ENCODE assay signal across 1 cellular context in the genomic region with DNA sequence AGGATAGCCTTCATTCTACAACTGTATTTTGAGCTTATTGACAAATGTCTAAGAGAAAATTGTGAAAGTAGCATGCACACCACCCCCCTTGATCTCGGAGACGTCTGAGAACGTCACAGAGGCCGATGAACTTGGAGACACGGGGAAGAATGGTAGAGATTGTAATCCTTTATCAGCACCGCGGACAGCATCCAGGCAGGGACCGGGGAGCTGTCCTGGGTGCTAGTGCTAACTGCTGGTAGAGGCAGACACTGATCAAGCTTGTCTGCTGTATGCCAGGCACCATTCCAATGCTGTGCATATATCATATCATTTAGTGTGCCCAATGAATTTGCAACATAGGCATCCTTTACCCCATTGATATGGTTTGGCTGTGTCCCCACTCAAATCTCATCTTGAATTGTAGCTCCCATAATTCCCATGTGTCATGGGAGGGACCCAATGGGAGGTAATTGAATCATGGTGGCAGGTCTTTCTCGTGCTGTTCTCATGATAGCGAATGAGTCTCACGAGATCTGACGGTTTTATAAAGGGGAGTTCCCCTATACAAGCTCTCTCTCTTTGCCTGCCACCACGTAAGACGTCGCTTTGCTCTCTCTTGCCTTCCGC.
TF ChIP-seq lines count a peak whose summit lies in the region.

No MANE protein-coding gene starts in this region.

TF ChIP-seq in K562, 482 proteins besides CTCF, POLR2A, EP300 and RAD21 (continued from another document and continues in another):
- TF ChIP-seq, protein P1, sequence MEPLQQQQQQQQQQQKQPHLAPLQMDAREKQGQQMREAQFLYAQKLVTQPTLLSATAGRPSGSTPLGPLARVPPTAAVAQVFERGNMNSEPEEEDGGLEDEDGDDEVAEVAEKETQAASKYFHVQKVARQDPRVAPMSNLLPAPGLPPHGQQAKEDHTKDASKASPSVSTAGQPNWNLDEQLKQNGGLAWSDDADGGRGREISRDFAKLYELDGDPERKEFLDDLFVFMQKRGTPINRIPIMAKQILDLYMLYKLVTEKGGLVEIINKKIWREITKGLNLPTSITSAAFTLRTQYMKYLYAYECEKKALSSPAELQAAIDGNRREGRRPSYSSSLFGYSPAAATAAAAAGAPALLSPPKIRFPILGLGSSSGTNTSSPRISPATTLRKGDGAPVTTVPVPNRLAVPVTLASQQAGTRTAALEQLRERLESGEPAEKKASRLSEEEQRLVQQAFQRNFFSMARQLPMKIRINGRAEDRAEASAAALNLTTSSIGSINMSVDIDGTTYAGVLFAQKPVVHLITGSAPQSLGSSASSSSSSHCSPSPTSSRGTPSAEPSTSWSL (CRISPR knock-in tag; IDR thresholded peaks at IDR 0.05; ENCODE audit: borderline replicate concordance): no peak
- TF ChIP-seq, protein P2, sequence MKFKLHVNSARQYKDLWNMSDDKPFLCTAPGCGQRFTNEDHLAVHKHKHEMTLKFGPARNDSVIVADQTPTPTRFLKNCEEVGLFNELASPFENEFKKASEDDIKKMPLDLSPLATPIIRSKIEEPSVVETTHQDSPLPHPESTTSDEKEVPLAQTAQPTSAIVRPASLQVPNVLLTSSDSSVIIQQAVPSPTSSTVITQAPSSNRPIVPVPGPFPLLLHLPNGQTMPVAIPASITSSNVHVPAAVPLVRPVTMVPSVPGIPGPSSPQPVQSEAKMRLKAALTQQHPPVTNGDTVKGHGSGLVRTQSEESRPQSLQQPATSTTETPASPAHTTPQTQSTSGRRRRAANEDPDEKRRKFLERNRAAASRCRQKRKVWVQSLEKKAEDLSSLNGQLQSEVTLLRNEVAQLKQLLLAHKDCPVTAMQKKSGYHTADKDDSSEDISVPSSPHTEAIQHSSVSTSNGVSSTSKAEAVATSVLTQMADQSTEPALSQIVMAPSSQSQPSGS (CRISPR knock-in tag; IDR thresholded peaks at IDR 0.05): peak; percentile 97
- no peak for TF ChIP-seq BMI1 (IDR thresholded peaks at IDR 0.05; ENCODE audit: low read length)
- no peak for TF ChIP-seq DPF2 (IDR thresholded peaks at IDR 0.05)
- no peak for TF ChIP-seq RAD51 (IDR thresholded peaks at IDR 0.05; ENCODE audit: borderline replicate concordance, low read depth)
- no peak for TF ChIP-seq RHOXF2B (CRISPR knock-in tag; conservative IDR thresholded peaks at IDR 0.05)
- TF ChIP-seq TBP (optimal IDR thresholded peaks at IDR 0.05; ENCODE audit: low read depth, low read length): no peak
- peak; percentile 87 for TF ChIP-seq CXXC5 (CRISPR knock-in tag; IDR thresholded peaks at IDR 0.05)
- TF ChIP-seq BRD4 (IDR thresholded peaks at IDR 0.05): no peak
- TF ChIP-seq DACH1 (IDR thresholded peaks at IDR 0.05; ENCODE audit: partially characterized antibody): no peak
- TF ChIP-seq ZNF766 (CRISPR knock-in tag; conservative IDR thresholded peaks at IDR 0.05): peak; percentile 99
- TF ChIP-seq ZNF23 (CRISPR knock-in tag; IDR thresholded peaks at IDR 0.05): no peak
- TF ChIP-seq STAG1 (CRISPR knock-in tag; IDR thresholded peaks at IDR 0.05; ENCODE audit: borderline replicate concordance): peak; percentile 99
- TF ChIP-seq SOX6 (IDR thresholded peaks at IDR 0.05): no peak
- TF ChIP-seq CHD7 (IDR thresholded peaks at IDR 0.05; ENCODE audit: low read depth, low read length): no peak
- 0 out of 2 replicates have a peak, but pooled peaks have one; percentile 28 for TF ChIP-seq TEAD4 (IDR thresholded peaks at IDR 0.05; ENCODE audit: low read length)
- TF ChIP-seq TEAD4 (CRISPR knock-in tag; IDR thresholded peaks at IDR 0.05; ENCODE audit: borderline replicate concordance): peak; percentile 99
- no peak for TF ChIP-seq HEY1 (CRISPR knock-in tag; IDR thresholded peaks at IDR 0.05; ENCODE audit: borderline replicate concordance)
- TF ChIP-seq THRA (IDR thresholded peaks at IDR 0.05): no peak
- no peak for TF ChIP-seq MTA3 (IDR thresholded peaks at IDR 0.05; ENCODE audit: borderline replicate concordance)
- no peak for TF ChIP-seq ZSCAN29 (IDR thresholded peaks at IDR 0.05)
- TF ChIP-seq TBL1XR1 (IDR thresholded peaks at IDR 0.05; ENCODE audit: low read length in 2 of 2): no peak
- TF ChIP-seq RNF219 (CRISPR knock-in tag; IDR thresholded peaks at IDR 0.05): no peak
- TF ChIP-seq HDAC6 (IDR thresholded peaks at IDR 0.05; ENCODE audit: low read depth, low read length): no peak
- TF ChIP-seq BHLHE40 (IDR thresholded peaks at IDR 0.05; ENCODE audit: low read length): no peak
- TF ChIP-seq, protein P3, sequence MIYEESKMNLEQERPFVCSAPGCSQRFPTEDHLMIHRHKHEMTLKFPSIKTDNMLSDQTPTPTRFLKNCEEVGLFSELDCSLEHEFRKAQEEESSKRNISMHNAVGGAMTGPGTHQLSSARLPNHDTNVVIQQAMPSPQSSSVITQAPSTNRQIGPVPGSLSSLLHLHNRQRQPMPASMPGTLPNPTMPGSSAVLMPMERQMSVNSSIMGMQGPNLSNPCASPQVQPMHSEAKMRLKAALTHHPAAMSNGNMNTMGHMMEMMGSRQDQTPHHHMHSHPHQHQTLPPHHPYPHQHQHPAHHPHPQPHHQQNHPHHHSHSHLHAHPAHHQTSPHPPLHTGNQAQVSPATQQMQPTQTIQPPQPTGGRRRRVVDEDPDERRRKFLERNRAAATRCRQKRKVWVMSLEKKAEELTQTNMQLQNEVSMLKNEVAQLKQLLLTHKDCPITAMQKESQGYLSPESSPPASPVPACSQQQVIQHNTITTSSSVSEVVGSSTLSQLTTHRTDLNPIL (CRISPR knock-in tag; IDR thresholded peaks at IDR 0.05): no peak
- TF ChIP-seq FOXP1 (CRISPR knock-in tag; IDR thresholded peaks at IDR 0.05): peak; percentile 100
- no peak for TF ChIP-seq CHCHD3 (CRISPR knock-in tag; IDR thresholded peaks at IDR 0.05)
- peak; percentile 57 for TF ChIP-seq ETV1 (tag; conservative IDR thresholded peaks at IDR 0.05; ENCODE audit: low read depth)
- TF ChIP-seq RFX1 (IDR thresholded peaks at IDR 0.05): no peak
- TF ChIP-seq ADNP (tag; IDR thresholded peaks at IDR 0.05): 0 out of 2 replicates have a peak, but pooled peaks have one; percentile 24
- peak; percentile 44; the same call in 1 of the 2 replicates for TF ChIP-seq HSF4 (CRISPR knock-in tag; IDR thresholded peaks at IDR 0.05; ENCODE audit: borderline replicate concordance)
- TF ChIP-seq, protein P4, sequence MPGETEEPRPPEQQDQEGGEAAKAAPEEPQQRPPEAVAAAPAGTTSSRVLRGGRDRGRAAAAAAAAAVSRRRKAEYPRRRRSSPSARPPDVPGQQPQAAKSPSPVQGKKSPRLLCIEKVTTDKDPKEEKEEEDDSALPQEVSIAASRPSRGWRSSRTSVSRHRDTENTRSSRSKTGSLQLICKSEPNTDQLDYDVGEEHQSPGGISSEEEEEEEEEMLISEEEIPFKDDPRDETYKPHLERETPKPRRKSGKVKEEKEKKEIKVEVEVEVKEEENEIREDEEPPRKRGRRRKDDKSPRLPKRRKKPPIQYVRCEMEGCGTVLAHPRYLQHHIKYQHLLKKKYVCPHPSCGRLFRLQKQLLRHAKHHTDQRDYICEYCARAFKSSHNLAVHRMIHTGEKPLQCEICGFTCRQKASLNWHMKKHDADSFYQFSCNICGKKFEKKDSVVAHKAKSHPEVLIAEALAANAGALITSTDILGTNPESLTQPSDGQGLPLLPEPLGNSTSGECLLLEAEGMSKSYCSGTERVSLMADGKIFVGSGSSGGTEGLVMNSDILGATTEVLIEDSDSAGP (CRISPR knock-in tag; IDR thresholded peaks at IDR 0.05): peak; percentile 83
- TF ChIP-seq ZBTB9 (CRISPR knock-in tag; IDR thresholded peaks at IDR 0.05): peak; percentile 94
- TF ChIP-seq SMARCC2 (IDR thresholded peaks at IDR 0.05; ENCODE audit: low read depth): no peak
